ENCODE assay signal across 30 cellular contexts in the genomic region with DNA sequence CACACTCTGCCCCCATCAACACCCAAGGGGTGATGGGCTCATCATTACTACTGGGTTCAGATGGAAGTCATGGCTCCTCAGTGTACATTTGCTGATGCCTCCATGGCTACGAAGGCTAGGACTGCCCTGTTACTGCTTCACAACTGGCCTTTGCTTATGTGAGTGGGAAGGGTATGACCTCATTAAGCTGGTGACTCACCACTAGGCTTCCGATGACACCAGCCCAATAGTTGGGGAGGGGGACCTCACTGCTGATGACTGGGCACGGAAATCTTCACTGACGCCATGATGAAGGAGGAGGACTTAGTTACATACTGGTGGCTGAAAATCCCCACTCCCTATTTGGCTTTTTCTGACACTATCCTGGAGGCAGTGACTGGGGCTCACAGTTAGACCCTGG.
"Had no signal": no experiment of that assay in that cellular context is flagged by ENCODE, and none has a peak within 500 bp of the region (broad histone marks: within the 10 kb centered on the region; RNA-seq: fewer than 3 reads in every experiment).

No MANE protein-coding gene starts in this region.

- H3K4me3 Mint-ChIP-seq: activated CD8-positive, alpha-beta T cell treated with anti-CD3 and anti-CD28 coated beads for 36 hours; activated naive CD4-positive, alpha-beta T cell treated with anti-CD3 and anti-CD28 coated beads, Interleukin-2, amount 50 U/mL, for 24 hours; activated naive CD8-positive, alpha-beta T cell treated with anti-CD3 and anti-CD28 coated beads, Interleukin-2, amount 50 U/mL, for 24 hours; activated T-cell treated with anti-CD3 and anti-CD28 coated beads, Interleukin-2, amount 50 U/mL, for 4 hours; dendritic cell treated with granulocyte-macrophage colony-stimulating factor and Interleukin-4, amounts not matched to agents 40 ng/mL and 50 ng/mL, for 4 days; mesothelial cell of epicardium; naive B cell; nephron progenitor cell; stimulated activated naive CD8-positive, alpha-beta T cell treated with anti-CD3 and anti-CD28 coated beads, Interleukin-15, Interleukin-2, amounts not matched to agents 100 ng/mL and 50 ng/mL, for 24 hours; T-helper 17 cell had no signal

- H3K4me1 Mint-ChIP-seq: activated naive CD4-positive, alpha-beta T cell treated with anti-CD3 and anti-CD28 coated beads, Interleukin-2, amount 50 U/mL, for 24 hours; activated naive CD8-positive, alpha-beta T cell treated with anti-CD3 and anti-CD28 coated beads, Interleukin-2, amount 50 U/mL, for 24 hours; mesothelial cell of epicardium; naive B cell; nephron progenitor cell; T-helper 17 cell had no signal

- H3K36me3 Mint-ChIP-seq: activated naive CD4-positive, alpha-beta T cell treated with anti-CD3 and anti-CD28 coated beads, Interleukin-2, amount 50 U/mL, for 24 hours; naive B cell had no signal

- ATAC-seq: activated CD8-positive, alpha-beta T cell treated with anti-CD3 and anti-CD28 coated beads for 36 hours; activated naive CD8-positive, alpha-beta T cell treated with anti-CD3 and anti-CD28 coated beads, Interleukin-2, amount 50 U/mL, for 24 hours; activated T-cell treated with anti-CD3 and anti-CD28 coated beads, Interleukin-2, amount 50 U/mL, for 4 hours; sciatic nerve; T-helper 17 cell had no signal

- H3K4me3 ChIP-seq: breast epithelium, left ventricle myocardium inferior, ovary, skin epidermis, thoracic aorta, uterus had no signal

- H3K27ac Mint-ChIP-seq: activated CD8-positive, alpha-beta T cell treated with anti-CD3 and anti-CD28 coated beads for 36 hours; activated naive CD4-positive, alpha-beta T cell treated with anti-CD3 and anti-CD28 coated beads, Interleukin-2, amount 50 U/mL, for 24 hours; activated naive CD8-positive, alpha-beta T cell treated with anti-CD3 and anti-CD28 coated beads, Interleukin-2, amount 50 U/mL, for 24 hours; activated T-helper 2 cell treated with anti-CD3 and anti-CD28 coated beads, Interferon-gamma antibody, Interleukin-2, Interleukin-4, amounts not matched to agents 10 μg/mL and 5 μg/mL and 100 μg/mL, durations not matched to agents 14 hours and 24 hours and 36 hours; dendritic cell treated with granulocyte-macrophage colony-stimulating factor and Interleukin-4, amounts not matched to agents 40 ng/mL and 50 ng/mL, for 4 days; mesothelial cell of epicardium; naive B cell; nephron progenitor cell; progenitor cell of endocrine pancreas; stimulated activated naive CD8-positive, alpha-beta T cell treated with anti-CD3 and anti-CD28 coated beads, Interleukin-15, Interleukin-2, amounts not matched to agents 100 ng/mL and 50 ng/mL, for 24 hours; T-helper 17 cell had no signal

- H3K27me3 ChIP-seq: breast epithelium, ovary, uterus had no signal

- H3K9me3 Mint-ChIP-seq: activated CD8-positive, alpha-beta T cell treated with anti-CD3 and anti-CD28 coated beads for 36 hours; activated naive CD4-positive, alpha-beta T cell treated with anti-CD3 and anti-CD28 coated beads, Interleukin-2, amount 50 U/mL, for 24 hours; activated T-cell treated with anti-CD3 and anti-CD28 coated beads, Interleukin-2, amount 50 U/mL, for 4 hours; activated T-helper 2 cell treated with anti-CD3 and anti-CD28 coated beads, Interferon-gamma antibody, Interleukin-2, Interleukin-4, amounts not matched to agents 10 μg/mL and 5 μg/mL and 100 μg/mL, durations not matched to agents 14 hours and 24 hours and 36 hours; dendritic cell treated with granulocyte-macrophage colony-stimulating factor and Interleukin-4, amounts not matched to agents 40 ng/mL and 50 ng/mL, for 4 days; stimulated activated naive CD8-positive, alpha-beta T cell treated with anti-CD3 and anti-CD28 coated beads, Interleukin-15, Interleukin-2, amounts not matched to agents 100 ng/mL and 50 ng/mL, for 24 hours had no signal

- H3K27ac ChIP-seq: breast epithelium, left ventricle myocardium inferior, ovary, skin epidermis, thoracic aorta, uterus had no signal

- H3K36me3 ChIP-seq: breast epithelium, left ventricle myocardium inferior, ovary, thoracic aorta, uterus had no signal

- H3K9me3 ChIP-seq: breast epithelium, left ventricle myocardium inferior, ovary, thoracic aorta, uterus had no signal

- FAIRE-seq: endometrium, islet of Langerhans had no signal

- H3K4me1 ChIP-seq: breast epithelium, left ventricle myocardium inferior, uterus had no signal

- DNase-seq: activated CD4-positive, alpha-beta T cell treated with anti-CD3 and anti-CD28 coated beads, Interleukin-2, amount 50 U/mL, for 1 hour; activated CD4-positive, CD25-positive, alpha-beta regulatory T cell treated with anti-CD3 and anti-CD28 coated beads, Interleukin-2, amount 50 U/mL, for 72 hours; activated CD8-positive, alpha-beta T cell treated with anti-CD3 and anti-CD28 coated beads for 36 hours; activated naive CD8-positive, alpha-beta T cell treated with anti-CD3 and anti-CD28 coated beads, Interleukin-2, amount 50 U/mL, for 24 hours; activated T-cell treated with anti-CD3 and anti-CD28 coated beads, Interleukin-2, amount 50 U/mL, for 4 hours; amygdala; central memory CD4-positive, alpha-beta T cell; effector CD4-positive, alpha-beta T cell; left ventricle myocardium inferior; naive B cell; nephron progenitor cell; ovary; stimulated activated CD4-positive, alpha-beta T cell treated with anti-CD3 and anti-CD28 coated beads, Interleukin-12 subunit alpha, Interleukin-12 subunit beta, amount 100 ng/mL, for 4 hours; stimulated activated CD4-positive, alpha-beta T cell treated with anti-CD3 and anti-CD28 coated beads, Interleukin-4, amount 100 ng/mL, for 1 hour; T-helper 17 cell; T1000; trophoblast cell; uterus had no signal

- H3K27me3 Mint-ChIP-seq: activated CD8-positive, alpha-beta T cell treated with anti-CD3 and anti-CD28 coated beads for 36 hours; activated naive CD8-positive, alpha-beta T cell treated with anti-CD3 and anti-CD28 coated beads, Interleukin-2, amount 50 U/mL, for 24 hours; dendritic cell treated with granulocyte-macrophage colony-stimulating factor and Interleukin-4, amounts not matched to agents 40 ng/mL and 50 ng/mL, for 4 days; progenitor cell of endocrine pancreas; stimulated activated naive CD8-positive, alpha-beta T cell treated with anti-CD3 and anti-CD28 coated beads, Interleukin-15, Interleukin-2, amounts not matched to agents 100 ng/mL and 50 ng/mL, for 24 hours; T-helper 17 cell had no signal
